ENCODE assay signal across 21 cellular contexts in genomic region chr3:186225603-186226002, GRCh38.
DNase-seq lines count a peak whose midpoint lies in the region; ATAC-seq and TF ChIP-seq lines count a peak whose summit lies in the region.
"Had no signal": no experiment of that assay in that cellular context is flagged by ENCODE, and none has a peak within 500 bp of the region (broad histone marks: within the 10 kb centered on the region; RNA-seq: fewer than 3 reads in every experiment).

No MANE protein-coding gene starts in this region.

- TF ChIP-seq EP300 in SK-N-SH (IDR thresholded peaks at IDR 0.05; ENCODE audit: borderline replicate concordance in 1 of 2, low read depth in 1 of 2, low read length in 1 of 2) = no peak

- CTCF ChIA-PET in SK-N-SH (lab: Yijun Ruan, JAX) = interaction anchor here (1.7 kb wide), 1 partner anchor 16 kb away, joined by 6 read pairs; no protein-coding TSS in a partner anchor

- H3K4me1 ChIP-seq in esophagus squamous epithelium (peaks cover 0 to 17% (median 6%) of the 10 kb centered on the region in 3 donors), SK-N-SH (ENCODE audit: control insufficient read depth in 1 of 2, insufficient read depth in 2 of 2, low read depth in 1 of 2, low read length in 1 of 2) (no peaks in the 10 kb centered on the region), aorta (ENCODE audit: control insufficient read depth in 1 of 2, insufficient read depth in 2 of 2, low read length in 2 of 2) (no peaks in the 10 kb centered on the region)
- H3K4me1 ChIP-seq: transverse colon had no signal

- 29 to 37% methylated on average over 6 of the region's 6 CpGs for WGBS in esophagus squamous epithelium, 2 donors
- 77% methylated on average over 6 of the region's 6 CpGs for WGBS in SK-N-SH (ENCODE audit: low lambda C conversion rate)
- WGBS in aorta, 2 donors = 74 to 77% methylated on average over 6 of the region's 6 CpGs

- DNase-seq in activated naive CD4-positive, alpha-beta T cell (lab: John Stamatoyannopoulos, UW) = no peak
- DNase-seq in choroid plexus epithelial cell (ENCODE audit: low read depth) (peak; percentile 42), esophagus squamous epithelium (lab: John Stamatoyannopoulos, UW) (no peak), SK-N-SH (no peak), aorta (no peak)
- DNase-seq in activated T-cell treated with anti-CD3 and anti-CD28 coated beads, Interleukin-2, amount 50 U/mL, for 1 hour = no peak
- DNase-seq: 8988T; activated effector memory CD4-positive, alpha-beta T cell treated with anti-CD3 and anti-CD28 coated beads, Interleukin-2, amount 50 U/mL, for 16 hours; CD4-positive, alpha-beta T cell; dermis blood vessel endothelial cell; DND-41; Karpas-422; left ventricle myocardium inferior; naive thymus-derived CD4-positive, alpha-beta T cell; NCI-H1436 treated with DMSO at 0.1 percent for 48 hours; NCI-H510A treated with DMSO at 0.1 percent for 48 hours; transverse colon had no signal

- H3K9me3 Mint-ChIP-seq in activated naive CD4-positive, alpha-beta T cell treated with anti-CD3 and anti-CD28 coated beads, Interleukin-2, amount 50 U/mL, for 24 hours = no peaks in the 10 kb centered on the region
- H3K9me3 Mint-ChIP-seq: CD4-positive, alpha-beta T cell; naive thymus-derived CD4-positive, alpha-beta T cell had no signal

- peaks cover 0 to 14% (median 0%) of the 10 kb centered on the region in 4 donors for H3K27me3 ChIP-seq in esophagus squamous epithelium
- peaks cover 7% of the 10 kb centered on the region; the same call in 1 of the 2 replicates for H3K27me3 ChIP-seq in SK-N-SH (ENCODE audit: insufficient read depth)
- no peaks in the 10 kb centered on the region for H3K27me3 ChIP-seq in aorta (ENCODE audit: control insufficient read depth in 1 of 2, insufficient read depth in 2 of 2, low read length in 1 of 2)

- peaks cover 16% of the 10 kb centered on the region for H3K27me3 Mint-ChIP-seq in activated naive CD4-positive, alpha-beta T cell treated with anti-CD3 and anti-CD28 coated beads, Interleukin-2, amount 50 U/mL, for 24 hours

- no peak overlapping the region for H3K4me3 Mint-ChIP-seq in activated naive CD4-positive, alpha-beta T cell treated with anti-CD3 and anti-CD28 coated beads, Interleukin-2, amount 50 U/mL, for 24 hours
- H3K4me3 Mint-ChIP-seq: CD4-positive, alpha-beta T cell; naive thymus-derived CD4-positive, alpha-beta T cell had no signal

- no peaks in the 10 kb centered on the region for H3K79me2 ChIP-seq in SK-N-SH (ENCODE audit: insufficient read depth)

- no peak overlapping the region for H3K4me3 ChIP-seq in choroid plexus epithelial cell (ENCODE audit: low read depth, low read length)
- H3K4me3 ChIP-seq in esophagus squamous epithelium = no peak overlapping the region
- no peak overlapping the region for H3K4me3 ChIP-seq in SK-N-SH (ENCODE audit: low read depth in 2 of 2, low read length in 1 of 2)
- no peak overlapping the region for H3K4me3 ChIP-seq in aorta (ENCODE audit: low read length in 2 of 2)
- H3K4me3 ChIP-seq: left ventricle myocardium inferior, transverse colon had no signal

- no peak for TF ChIP-seq CTCF in choroid plexus epithelial cell (conservative IDR thresholded peaks at IDR 0.05; ENCODE audit: low read depth, low read length)
- TF ChIP-seq CTCF in esophagus squamous epithelium (IDR thresholded peaks at IDR 0.05) = no peak
- no peak for TF ChIP-seq CTCF in SK-N-SH (IDR thresholded peaks at IDR 0.05)

- H3K27ac ChIP-seq in esophagus squamous epithelium (no peak overlapping the region), SK-N-SH (ENCODE audit: low read depth in 2 of 2, low read length in 1 of 2) (no peak overlapping the region), aorta (ENCODE audit: low read depth in 1 of 2, low read length in 2 of 2) (no peak overlapping the region)
- H3K27ac ChIP-seq: left ventricle myocardium inferior, transverse colon, VCaP had no signal

- H2AFZ ChIP-seq in SK-N-SH (ENCODE audit: low read depth) = no peak overlapping the region

- ATAC-seq in HG02884 (IDR thresholded peaks at IDR 0.05; ENCODE audit: unreplicated experiment) = peak; percentile 71
- no peak for ATAC-seq in aorta (ENCODE audit: low FRiP score)
- ATAC-seq: naive thymus-derived CD4-positive, alpha-beta T cell; Panc1 had no signal

- no peak overlapping the region for H3K4me2 ChIP-seq in SK-N-SH

- POLR2A ChIA-PET in SK-N-SH (lab: Yijun Ruan, JAX) = no interaction called here

- H3K36me3 ChIP-seq in esophagus squamous epithelium (no peaks in the 10 kb centered on the region), SK-N-SH (replicated peaks in 1 of 2; ENCODE audit: control insufficient read depth in 1 of 2, insufficient read depth in 2 of 2, low read length in 1 of 2) (no peaks in the 10 kb centered on the region), aorta (ENCODE audit: control insufficient read depth in 1 of 2, insufficient read depth in 2 of 2, low read length in 1 of 2) (peaks cover 0 to 2% of the 10 kb centered on the region in 2 donors)
- H3K36me3 ChIP-seq: left ventricle myocardium inferior, transverse colon had no signal

- TF ChIP-seq POLR2A in esophagus squamous epithelium (IDR thresholded peaks at IDR 0.05) = no peak

- no peak overlapping the region for H3K9ac ChIP-seq in SK-N-SH

- H3K9me2 ChIP-seq in SK-N-SH = no peaks in the 10 kb centered on the region

- TF ChIP-seq RAD21 in SK-N-SH (IDR thresholded peaks at IDR 0.05; ENCODE audit: low read length) = no peak

- H4K20me1 ChIP-seq in SK-N-SH (ENCODE audit: insufficient read depth) = no peaks in the 10 kb centered on the region

- H3K36me3 Mint-ChIP-seq in activated naive CD4-positive, alpha-beta T cell treated with anti-CD3 and anti-CD28 coated beads, Interleukin-2, amount 50 U/mL, for 24 hours = no peaks in the 10 kb centered on the region
- H3K36me3 Mint-ChIP-seq: naive thymus-derived CD4-positive, alpha-beta T cell had no signal

- no peaks in the 10 kb centered on the region for H3F3A ChIP-seq in SK-N-SH (replicated peaks; ENCODE audit: insufficient read depth)

- H3K27ac Mint-ChIP-seq in activated naive CD4-positive, alpha-beta T cell treated with anti-CD3 and anti-CD28 coated beads, Interleukin-2, amount 50 U/mL, for 24 hours = peak overlapping the region; percentile 1
- H3K27ac Mint-ChIP-seq: CD4-positive, alpha-beta T cell; naive thymus-derived CD4-positive, alpha-beta T cell had no signal

- intact Hi-C loops in esophagus squamous epithelium (cut with DNase I) = no loop called here
- intact Hi-C loops in aorta (cut with DNase I) = no loop called here

- H3K4me1 Mint-ChIP-seq in activated naive CD4-positive, alpha-beta T cell treated with anti-CD3 and anti-CD28 coated beads, Interleukin-2, amount 50 U/mL, for 24 hours = no peaks in the 10 kb centered on the region
- H3K4me1 Mint-ChIP-seq: naive thymus-derived CD4-positive, alpha-beta T cell had no signal

- no peaks in the 10 kb centered on the region for H3K9me3 ChIP-seq in esophagus squamous epithelium
- no peaks in the 10 kb centered on the region for H3K9me3 ChIP-seq in SK-N-SH
- H3K9me3 ChIP-seq in aorta (ENCODE audit: control insufficient read depth, low read length) = no peaks in the 10 kb centered on the region
- H3K9me3 ChIP-seq: left ventricle myocardium inferior, transverse colon had no signal

TF ChIP-seq in SK-N-SH, 30 proteins besides CTCF, POLR2A, EP300 and RAD21:
- TF ChIP-seq NFIC (IDR thresholded peaks at IDR 0.05; ENCODE audit: borderline replicate concordance) = no peak
- TF ChIP-seq POLR2AphosphoS5 (IDR thresholded peaks at IDR 0.05; ENCODE audit: low read depth, low read length) = no peak
- no peak for TF ChIP-seq GABPA (IDR thresholded peaks at IDR 0.05; ENCODE audit: low read depth)
- TF ChIP-seq MXI1 (IDR thresholded peaks at IDR 0.05; ENCODE audit: low read depth, low read length) = no peak
- TF ChIP-seq MEF2A (IDR thresholded peaks at IDR 0.05; ENCODE audit: borderline replicate concordance, low read depth) = no peak
- TF ChIP-seq NRF1 (IDR thresholded peaks at IDR 0.05; ENCODE audit: low read depth, low read length) = no peak
- no peak for TF ChIP-seq ELF1 (IDR thresholded peaks at IDR 0.05)
- TF ChIP-seq EZH2phosphoT487 (IDR thresholded peaks at IDR 0.05; ENCODE audit: borderline replicate concordance, low read depth) = no peak
- no peak for TF ChIP-seq SIN3A (IDR thresholded peaks at IDR 0.05; ENCODE audit: borderline replicate concordance, low read depth, low read length)
- no peak for TF ChIP-seq GATA2 (CRISPR knock-in tag; IDR thresholded peaks at IDR 0.05)
- TF ChIP-seq, protein P1, sequence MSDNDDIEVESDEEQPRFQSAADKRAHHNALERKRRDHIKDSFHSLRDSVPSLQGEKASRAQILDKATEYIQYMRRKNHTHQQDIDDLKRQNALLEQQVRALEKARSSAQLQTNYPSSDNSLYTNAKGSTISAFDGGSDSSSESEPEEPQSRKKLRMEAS (IDR thresholded peaks at IDR 0.05; ENCODE audit: low read depth) = no peak
- no peak for TF ChIP-seq YY1 (IDR thresholded peaks at IDR 0.05; ENCODE audit: low read depth)
- TF ChIP-seq RXRA (IDR thresholded peaks at IDR 0.05; ENCODE audit: borderline replicate concordance, low read depth) = no peak
- TF ChIP-seq, protein P2, sequence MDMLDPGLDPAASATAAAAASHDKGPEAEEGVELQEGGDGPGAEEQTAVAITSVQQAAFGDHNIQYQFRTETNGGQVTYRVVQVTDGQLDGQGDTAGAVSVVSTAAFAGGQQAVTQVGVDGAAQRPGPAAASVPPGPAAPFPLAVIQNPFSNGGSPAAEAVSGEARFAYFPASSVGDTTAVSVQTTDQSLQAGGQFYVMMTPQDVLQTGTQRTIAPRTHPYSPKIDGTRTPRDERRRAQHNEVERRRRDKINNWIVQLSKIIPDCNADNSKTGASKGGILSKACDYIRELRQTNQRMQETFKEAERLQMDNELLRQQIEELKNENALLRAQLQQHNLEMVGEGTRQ (IDR thresholded peaks at IDR 0.05; ENCODE audit: borderline replicate concordance, low read depth, low read length) = no peak
- TF ChIP-seq FOSL2 (IDR thresholded peaks at IDR 0.05; ENCODE audit: borderline replicate concordance, low read depth) = no peak
